Comparison of ENCODE assay signal across 13 cellular contexts in genomic region chrX:48872017-48872416, GRCh38. TPM values are rescaled to one million over a fixed set of nuclear protein-coding genes. Genes with fewer than 3 reads are reported as not detected.
"Had no signal": no experiment of that assay in that cellular context is flagged by ENCODE, and none has a peak within 500 bp of the region (broad histone marks: within the 10 kb centered on the region; RNA-seq: fewer than 3 reads in every experiment).

No MANE protein-coding gene starts in this region.

RNA-seq across cellular contexts. Expression of gene PCSK1N, which starts 36.6 kb away (rescaled TPM):
- total RNA-seq: activated B cell treated with CpG ODN at 0.5 μM for 24 hours; activated CD8-positive, alpha-beta T cell treated with anti-CD3 and anti-CD28 coated beads, Interleukin-2, amount 10 ng/mL, durations not matched to agents 7 days and 5 days had no signal

RNA-seq across cellular contexts. Expression of gene ERAS, which starts 45.7 kb away (rescaled TPM):
- total RNA-seq: activated B cell treated with CpG ODN at 0.5 μM for 24 hours; activated CD4-positive, alpha-beta memory T cell treated with anti-CD3 and anti-CD28 coated beads for 36 hours; activated CD4-positive, alpha-beta memory T cell treated with anti-CD3 and anti-CD28 coated beads, Interleukin-2, amount 10 ng/mL, durations not matched to agents 7 days and 5 days; activated CD4-positive, alpha-beta T cell treated with anti-CD3 and anti-CD28 coated beads for 36 hours; activated CD4-positive, alpha-beta T cell treated with anti-CD3 and anti-CD28 coated beads, Interleukin-2, amount 10 ng/mL, durations not matched to agents 24 days and 14 days; activated CD4-positive, alpha-beta T cell treated with anti-CD3 and anti-CD28 coated beads, Interleukin-2, amount 10 ng/mL, durations not matched to agents 7 days and 5 days; activated CD8-positive, alpha-beta memory T cell treated with anti-CD3 and anti-CD28 coated beads, Interleukin-2, amount 10 ng/mL, durations not matched to agents 7 days and 5 days; activated CD8-positive, alpha-beta T cell treated with anti-CD3 and anti-CD28 coated beads for 36 hours; activated CD8-positive, alpha-beta T cell treated with anti-CD3 and anti-CD28 coated beads, Interleukin-2, amount 10 ng/mL, durations not matched to agents 7 days and 5 days; T-helper 1 cell treated with Interleukin-12 subunit alpha and Interleukin-12 subunit beta and Interleukin-4 antibody, amounts not matched to agents 30 ng/mL and 1 ng/mL, for 36 hours; T-helper 17 cell; T-helper 2 cell treated with Interferon-gamma antibody and Interleukin-4, amounts not matched to agents 100 ng/mL and 5 ng/mL, for 36 hours; WTC11 had no signal
